8 cellular contexts compared by ENCODE assay signal in the genomic region with DNA sequence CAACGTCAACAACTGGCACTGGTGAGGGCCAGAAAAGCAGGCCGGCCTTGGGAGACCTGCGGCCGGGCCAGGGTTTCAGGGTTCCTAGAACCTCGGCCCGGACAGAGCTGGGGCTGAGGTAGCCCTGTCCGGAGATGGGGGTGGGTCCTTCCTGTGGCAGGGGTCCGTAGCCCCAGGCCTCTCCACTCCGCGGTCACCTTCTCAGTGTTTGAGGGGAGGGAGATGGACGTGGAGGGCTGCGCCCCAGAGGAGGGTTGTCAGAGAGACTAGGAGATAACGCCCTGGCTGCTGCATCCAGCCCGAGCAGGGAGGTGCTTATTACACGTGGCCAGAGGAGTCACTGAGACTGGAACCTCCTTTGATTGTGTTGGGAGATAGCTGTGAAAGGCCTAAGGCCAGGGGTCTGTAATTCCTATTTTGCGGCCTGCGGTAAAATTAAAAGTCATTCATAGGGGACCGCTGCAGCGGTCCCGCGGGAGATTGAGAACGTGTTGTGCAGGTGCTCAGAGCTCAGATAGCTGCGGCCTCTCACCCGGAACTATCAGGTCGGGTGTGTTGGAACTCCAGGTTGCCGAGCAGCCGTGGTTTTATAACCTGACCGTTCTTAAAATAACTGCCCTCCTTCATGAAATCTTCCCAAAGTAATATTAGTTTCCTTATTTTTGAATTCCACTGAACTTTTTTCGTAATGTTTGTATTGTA. TPM values are rescaled to one million over a fixed set of nuclear protein-coding genes. Genes with fewer than 3 reads are reported as not detected.
A peak's percentile ranks its signal among the peaks of the same experiment; 100 is the strongest.
DNase-seq lines count a peak whose midpoint lies in the region; ATAC-seq and TF ChIP-seq lines count a peak whose summit lies in the region.

No MANE protein-coding gene starts in this region.

- H3K4me3 Mint-ChIP-seq in T-helper 1 cell treated with Interleukin-12 subunit alpha and Interleukin-12 subunit beta and Interleukin-4 antibody, amounts not matched to agents 30 μg/mL and 1 μg/mL, for 36 hours, result peak overlapping the region; percentile 100

- H3K4me1 ChIP-seq in breast epithelium, result peaks cover 0 to 20% of the 10 kb centered on the region in 2 donors

- peak overlapping the region; percentile 90 to 99 (median 98) for H3K4me3 ChIP-seq in breast epithelium

- intact Hi-C loops in breast epithelium (cut with DNase I; ENCODE audit: low total_unique reads), result no loop called here
- intact Hi-C loops in left colon (cut with DNase I, micrococcal nuclease), result no loop called here

- H3K27ac Mint-ChIP-seq in T-helper 1 cell treated with Interleukin-12 subunit alpha and Interleukin-12 subunit beta and Interleukin-4 antibody, amounts not matched to agents 30 μg/mL and 1 μg/mL, for 36 hours, result peak overlapping the region; percentile 99

- H3K27me3 ChIP-seq in breast epithelium, result no peaks in the 10 kb centered on the region

- no peak for TF ChIP-seq POLR2A in breast epithelium (IDR thresholded peaks at IDR 0.05)

- peaks cover 33% of the 10 kb centered on the region for H3K36me3 Mint-ChIP-seq in T-helper 1 cell treated with Interleukin-12 subunit alpha and Interleukin-12 subunit beta and Interleukin-4 antibody, amounts not matched to agents 30 μg/mL and 1 μg/mL, for 36 hours (ENCODE audit: low read depth)

- TF ChIP-seq CTCF in breast epithelium (IDR thresholded peaks at IDR 0.05), result no peak

- no peaks in the 10 kb centered on the region for H3K36me3 ChIP-seq in breast epithelium

- H3K27ac ChIP-seq in breast epithelium, result peak overlapping the region; percentile 94 to 97

- no peaks in the 10 kb centered on the region for H3K9me3 Mint-ChIP-seq in T-helper 1 cell treated with Interleukin-12 subunit alpha and Interleukin-12 subunit beta and Interleukin-4 antibody, amounts not matched to agents 30 μg/mL and 1 μg/mL, for 36 hours

- no peaks in the 10 kb centered on the region for H3K27me3 Mint-ChIP-seq in T-helper 1 cell treated with Interleukin-12 subunit alpha and Interleukin-12 subunit beta and Interleukin-4 antibody, amounts not matched to agents 30 μg/mL and 1 μg/mL, for 36 hours (ENCODE audit: low read depth)

- peak; percentile 69 for DNase-seq in DMS53 (lab: John Stamatoyannopoulos, UW)
- DNase-seq in HPDE6-E6E7 (ENCODE audit: extremely low spot score), result peak; percentile 34
- DNase-seq in breast epithelium (ENCODE audit: low spot score in 2 of 2), result no peak
- DNase-seq in left colon, result peak; percentile 47 to 54
- peak; percentile 18 to 19 for DNase-seq in stimulated activated CD4-positive, alpha-beta T cell treated with anti-CD3 and anti-CD28 coated beads, Interleukin-4, amount 100 ng/mL, for 4 hours
- no peak for DNase-seq in cerebellar nuclear complex (lab: John Stamatoyannopoulos, UW)

- no peaks in the 10 kb centered on the region for H3K9me3 ChIP-seq in breast epithelium

- peak; percentile 13 for ATAC-seq in GM21367 (IDR thresholded peaks at IDR 0.05; ENCODE audit: unreplicated experiment)
- ATAC-seq in left colon, result peak; percentile 47

- H3K4me1 Mint-ChIP-seq in T-helper 1 cell treated with Interleukin-12 subunit alpha and Interleukin-12 subunit beta and Interleukin-4 antibody, amounts not matched to agents 30 μg/mL and 1 μg/mL, for 36 hours (ENCODE audit: low read depth), result peaks cover 34% of the 10 kb centered on the region

RNA-seq across cellular contexts. Expression of gene AHSA1, which starts 0.5 kb away (rescaled TPM):
- 100 to 1,000 TPM in 2 of 3 donors, 10 to 100 TPM in 1; 81.0 to 121 (median 110) TPM for total RNA-seq in breast epithelium
- total RNA-seq in left colon, result 10 to 100 TPM; 83.3 to 86.3 TPM

RNA-seq across cellular contexts. Expression of gene VIPAS39, which starts 1.0 kb away (rescaled TPM):
- total RNA-seq in breast epithelium (10 to 100 TPM; 14.7 to 25.9 (median 19.2) TPM), left colon (10 to 100 TPM; 13.3 to 18.8 TPM)

RNA-seq across cellular contexts. Expression of gene NOXRED1, which starts 35.1 kb away (rescaled TPM):
- 1 to 10 TPM in 1 of 3 donors, under 1 TPM in 1, not detected in 1; 0.48 to 1.3 TPM for total RNA-seq in breast epithelium
- total RNA-seq in left colon, result under 1 TPM; 0.45 to 0.46 TPM

RNA-seq across cellular contexts. Expression of gene ISM2, which starts 40.2 kb away (rescaled TPM):
- total RNA-seq in breast epithelium (under 1 TPM in 2 of 3 donors, not detected in 1; 0.32 to 0.59 TPM), left colon (under 1 TPM in 1 of 2 donors, not detected in 1; 0.14 TPM)

Comparison
In these comparisons a context has a peak if more than half of its experiments do, and no peak if none do; other contexts are left out.
1. DNase-seq: peak in DMS53 (single experiment), HPDE6-E6E7 (single experiment), left colon (2 of 2) and stimulated activated CD4-positive, alpha-beta T cell treated with anti-CD3 and anti-CD28 coated beads, Interleukin-4, amount 100 ng/mL, for 4 hours (2 of 2); none in breast epithelium (0 of 2) and cerebellar nuclear complex (0 of 2).